ENCODE assay signal across 8 cellular contexts in genomic region chrX:130084651-130085237, GRCh38. TPM values are rescaled to one million over a fixed set of nuclear protein-coding genes. Genes with fewer than 3 reads are reported as not detected.
DNase-seq lines count a peak whose midpoint lies in the region; ATAC-seq and TF ChIP-seq lines count a peak whose summit lies in the region.

No MANE protein-coding gene starts in this region.

- DNase-seq in heart right ventricle (no peak), Right ventricle myocardium superior (no peak), transverse colon (no peak), SJCRH30 (no peak), GM23338 (ENCODE audit: low spot score) (no peak), NCI-H187 (lab: John Stamatoyannopoulos, UW) (no peak)
- peak; percentile 46 for DNase-seq in activated CD4-positive, alpha-beta memory T cell treated with anti-CD3 and anti-CD28 coated beads for 36 hours

- H3K4me2 ChIP-seq in GM23338 = no peak overlapping the region

- TF ChIP-seq POLR2A in transverse colon (IDR thresholded peaks at IDR 0.05) = no peak

- H3F3A ChIP-seq in GM23338 (replicated peaks; ENCODE audit: low read depth) = no peaks in the 10 kb centered on the region

- peak overlapping the region; percentile 51 for H3K4me3 Mint-ChIP-seq in activated CD4-positive, alpha-beta memory T cell treated with anti-CD3 and anti-CD28 coated beads for 36 hours
- no peak overlapping the region for H3K4me3 Mint-ChIP-seq in GM23338

- H3K27me3 ChIP-seq in heart right ventricle (peaks cover 0 to 6% (median 0%) of the 10 kb centered on the region in 7 donors), transverse colon (no peaks in the 10 kb centered on the region), SJCRH30 (no peaks in the 10 kb centered on the region), GM23338 (ENCODE audit: insufficient read depth) (no peaks in the 10 kb centered on the region)

- no peaks in the 10 kb centered on the region for H4K20me1 ChIP-seq in GM23338 (replicated peaks; ENCODE audit: insufficient read depth)

- TF ChIP-seq CTCF in heart right ventricle (IDR thresholded peaks at IDR 0.05) = no peak
- TF ChIP-seq CTCF in transverse colon (IDR thresholded peaks at IDR 0.05) = no peak
- no peak for TF ChIP-seq CTCF in GM23338 (conservative IDR thresholded peaks at IDR 0.05; ENCODE audit: low read depth in 2 of 2)

- H3K4me3 ChIP-seq in heart right ventricle = peak overlapping the region in 1 of 10 donors; percentile 37
- H3K4me3 ChIP-seq in transverse colon = no peak overlapping the region
- no peak overlapping the region for H3K4me3 ChIP-seq in SJCRH30
- no peak overlapping the region for H3K4me3 ChIP-seq in GM23338

- H3K27me3 Mint-ChIP-seq in activated CD4-positive, alpha-beta memory T cell treated with anti-CD3 and anti-CD28 coated beads for 36 hours = no peaks in the 10 kb centered on the region
- H3K27me3 Mint-ChIP-seq in GM23338 (ENCODE audit: insufficient read depth, low read depth, poor library complexity) = peaks cover 3% of the 10 kb centered on the region

- POLR2A ChIA-PET in activated CD4-positive, alpha-beta memory T cell treated with anti-CD3 and anti-CD28 coated beads for 36 hours (lab: Charles Lee) = interaction anchor here (0.6 to 1.4 kb wide), 3 partner anchors 34 to 87 kb away, joined by 3 to 5 read pairs (median 3); partner anchors contain the start of gene RAB33A

- H3K36me3 Mint-ChIP-seq in activated CD4-positive, alpha-beta memory T cell treated with anti-CD3 and anti-CD28 coated beads for 36 hours = peaks cover 2% of the 10 kb centered on the region
- no peaks in the 10 kb centered on the region for H3K36me3 Mint-ChIP-seq in GM23338 (ENCODE audit: low read depth)

- H3K9me2 ChIP-seq in GM23338 (ENCODE audit: insufficient read depth) = no peaks in the 10 kb centered on the region

- intact Hi-C loops in heart right ventricle (cut with DNase I) = loop anchor here in 7 of 10 donors (5.0 kb wide), 4 partner anchors 33 to 108 kb away; partner anchors contain the start of gene AIFM1 (in 1 of the 7)
- intact Hi-C loops in Right ventricle myocardium superior (cut with DNase I) = loop anchor here (5.0 kb wide), 2 partner anchors 38 to 103 kb away; no protein-coding TSS in a partner anchor
- intact Hi-C loops in activated CD4-positive, alpha-beta memory T cell treated with anti-CD3 and anti-CD28 coated beads for 36 hours (cut with micrococcal nuclease) = loop anchor here (2.0 to 5.0 kb wide), 2 partner anchors 304 to 1728 kb away; no protein-coding TSS in a partner anchor
- intact Hi-C loops in transverse colon (cut with DNase I; ENCODE audit: low total_unique reads) = loop anchor here (5.0 kb wide), 1 partner anchor 108 kb away; no protein-coding TSS in a partner anchor

- H3K27ac ChIP-seq in heart right ventricle = peak overlapping the region in 8 of 10 donors; percentile 23 to 83 (median 67)
- H3K27ac ChIP-seq in transverse colon = peak overlapping the region; percentile 30 to 59 (median 53)
- H3K27ac ChIP-seq in SJCRH30 = no peak overlapping the region
- no peak overlapping the region for H3K27ac ChIP-seq in GM23338 (ENCODE audit: low read depth)

- H3K4me1 ChIP-seq in heart right ventricle (peaks cover 0 to 82% (median 23%) of the 10 kb centered on the region in 9 donors), transverse colon (peaks cover 3 to 32% (median 5%) of the 10 kb centered on the region in 4 donors), SJCRH30 (peaks cover 31% of the 10 kb centered on the region), GM23338 (ENCODE audit: insufficient read depth) (peaks cover 3% of the 10 kb centered on the region; the same call in 1 of the 2 replicates)

- peaks cover 70% of the 10 kb centered on the region for H3K4me1 Mint-ChIP-seq in activated CD4-positive, alpha-beta memory T cell treated with anti-CD3 and anti-CD28 coated beads for 36 hours (ENCODE audit: low read depth)
- H3K4me1 Mint-ChIP-seq in GM23338 = peaks cover 28% of the 10 kb centered on the region

- no peak for TF ChIP-seq EP300 in transverse colon (IDR thresholded peaks at IDR 0.05; ENCODE audit: low read depth)

- no peaks in the 10 kb centered on the region for H3K79me2 ChIP-seq in GM23338 (replicated peaks; ENCODE audit: insufficient read depth)

- H3K36me3 ChIP-seq in heart right ventricle (peaks cover 0 to 6% (median 0%) of the 10 kb centered on the region in 9 donors), transverse colon (no peaks in the 10 kb centered on the region), SJCRH30 (no peaks in the 10 kb centered on the region), GM23338 (ENCODE audit: insufficient read depth) (no peaks in the 10 kb centered on the region)

- H3K9me3 ChIP-seq in heart right ventricle = no peaks in the 10 kb centered on the region
- H3K9me3 ChIP-seq in transverse colon = no peaks in the 10 kb centered on the region
- H3K9me3 ChIP-seq in SJCRH30 (replicated peaks) = no peaks in the 10 kb centered on the region

- ATAC-seq in heart right ventricle (no peak), Right ventricle myocardium superior (ENCODE audit: poor library complexity) (no peak), HG02981 (IDR thresholded peaks at IDR 0.05; ENCODE audit: unreplicated experiment) (peak; percentile 32), GM23338 (no peak)

- peak overlapping the region; percentile 90 for H3K27ac Mint-ChIP-seq in activated CD4-positive, alpha-beta memory T cell treated with anti-CD3 and anti-CD28 coated beads for 36 hours
- no peak overlapping the region for H3K27ac Mint-ChIP-seq in GM23338

- 74 to 78% methylated on average over 9 of the region's 9 CpGs for WGBS in heart right ventricle, 2 donors
- WGBS in transverse colon (ENCODE audit: low coverage in 1 of 2), 2 donors = 58% methylated on average over 9 of the region's 9 CpGs; no CpG with 5 or more reads in 1 of the 2 donors

- CTCF ChIA-PET in activated CD4-positive, alpha-beta memory T cell treated with anti-CD3 and anti-CD28 coated beads for 36 hours (lab: Charles Lee) = interaction anchor here (2.6 kb wide), 1 partner anchor 36 kb away, joined by 10 read pairs; no protein-coding TSS in a partner anchor

- no peaks in the 10 kb centered on the region for H3K9me3 Mint-ChIP-seq in activated CD4-positive, alpha-beta memory T cell treated with anti-CD3 and anti-CD28 coated beads for 36 hours
- H3K9me3 Mint-ChIP-seq in GM23338 = no peaks in the 10 kb centered on the region

- in situ Hi-C loops in transverse colon (cut with MboI; ENCODE audit: low pct_ligation_motif_present in 1 of 4, low pct_unique_long_range_greater_than_20kb in 1 of 4, low sequenced_read_pairs in 3 of 4) = loop anchor here in 1 of 4 donors (25.0 kb wide), 1 partner anchor 103 kb away; no protein-coding TSS in a partner anchor

- H2AFZ ChIP-seq in GM23338 = no peak overlapping the region

TF ChIP-seq in GM23338, 12 proteins besides CTCF, POLR2A, EP300 and RAD21 (continues in another document):
- TF ChIP-seq CREB1 (CRISPR knock-in tag; IDR thresholded peaks at IDR 0.05; ENCODE audit: low read depth) (no peak), EZH2phosphoT487 (IDR thresholded peaks at IDR 0.05; ENCODE audit: unreplicated experiment) (no peak), ZNF114 (CRISPR knock-in tag; IDR thresholded peaks at IDR 0.05) (no peak), ETS1 (IDR thresholded peaks at IDR 0.05) (no peak), ZNF331 (CRISPR knock-in tag; IDR thresholded peaks at IDR 0.05; ENCODE audit: low read depth) (no peak), STAT1 (IDR thresholded peaks at IDR 0.05; ENCODE audit: unreplicated experiment) (no peak), REST (IDR thresholded peaks at IDR 0.05; ENCODE audit: unreplicated experiment) (no peak), EZH2 (IDR thresholded peaks at IDR 0.05; ENCODE audit: low read depth, unreplicated experiment) (no peak), POLR2AphosphoS5 (IDR thresholded peaks at IDR 0.05; ENCODE audit: low read depth) (no peak), NANOG (IDR thresholded peaks at IDR 0.05; ENCODE audit: borderline replicate concordance) (no peak)

RNA-seq across cellular contexts. Expression of gene ELF4, which starts 25.6 kb away (rescaled TPM):
- total RNA-seq in heart right ventricle = 1 to 10 TPM; 1.8 to 8.6 (median 2.7) TPM
- polyA plus RNA-seq in heart right ventricle = 1 to 10 TPM; 1.8 to 4.1 TPM
- 2.0 TPM for total RNA-seq in Right ventricle myocardium superior
- 10 to 100 TPM; 28.0 to 28.2 TPM for total RNA-seq in activated CD4-positive, alpha-beta memory T cell treated with anti-CD3 and anti-CD28 coated beads for 36 hours
- 10 to 100 TPM; 20.1 to 56.1 (median 44.2) TPM for total RNA-seq in transverse colon
- total RNA-seq in SJCRH30 (2014; rRNA removed; shearing (Covaris generic)) = 5.3 and 5.5 TPM in 2 replicates
- total RNA-seq in GM23338 (2014; rRNA removed; shearing (Covaris generic)) = 1.6 and 1.8 TPM in 2 replicates
- 0.42 and 0.50 TPM in 2 replicates for polyA plus RNA-seq in GM23338 (2016; fragmentation: Nextera tagmentation; extraction: Ambion mirVana)

Comparison
In these comparisons a context has a peak if more than half of its experiments do, and no peak if none do; other contexts are left out.
1. H3K27ac ChIP-seq: peak in heart right ventricle (8 of 10) and transverse colon (4 of 4); none in SJCRH30 (single experiment) and GM23338 (single experiment).